ENCODE assay signal across 23 cellular contexts in the genomic region with DNA sequence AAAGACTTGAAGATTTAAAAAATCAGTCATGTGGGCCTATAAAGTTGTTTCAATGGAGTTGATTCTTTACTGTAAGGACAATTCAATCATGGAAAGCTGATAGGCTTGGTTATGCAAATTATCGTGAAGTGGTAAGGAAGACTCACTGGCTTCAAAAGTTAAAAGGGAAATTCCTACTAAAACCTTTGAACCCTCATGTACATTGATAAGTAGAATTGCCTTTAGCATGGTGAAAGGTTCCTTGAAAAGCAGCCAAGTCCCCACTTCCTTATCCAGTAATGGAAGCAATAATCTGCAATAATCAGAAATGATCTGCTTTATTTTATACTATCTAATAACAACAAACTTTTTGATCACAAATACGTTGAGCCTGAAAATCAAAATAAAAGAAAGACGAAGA. TPM values are rescaled to one million over a fixed set of nuclear protein-coding genes. Genes with fewer than 3 reads are reported as not detected.
A peak's percentile ranks its signal among the peaks of the same experiment; 100 is the strongest.
DNase-seq lines count a peak whose midpoint lies in the region; ATAC-seq, FAIRE-seq and TF ChIP-seq lines count a peak whose summit lies in the region.
"Had no signal": no experiment of that assay in that cellular context is flagged by ENCODE, and none has a peak within 500 bp of the region (broad histone marks: within the 10 kb centered on the region; RNA-seq: fewer than 3 reads in every experiment).

No MANE protein-coding gene starts in this region.

- H3K4me1 ChIP-seq in colonic mucosa (peaks cover 8% of the 10 kb centered on the region), small intestine (ENCODE audit: control insufficient read depth in 2 of 2, insufficient read depth in 1 of 2, low read depth in 1 of 2, low read length in 1 of 2) (no peaks in the 10 kb centered on the region)
- H3K4me1 ChIP-seq: BLaER1 treated with 17β-estradiol and CSF1 and Interleukin-3, amounts not matched to agents 10 nM and 100 nM had no signal

- POLR2A ChIA-PET in activated CD8-positive, alpha-beta T cell treated with anti-CD3 and anti-CD28 coated beads, Interleukin-2, amount 10 ng/mL, durations not matched to agents 7 days and 5 days (lab: Charles Lee): no interaction called here

- TF ChIP-seq CTCF in colonic mucosa (IDR thresholded peaks at IDR 0.05): no peak

- CTCF ChIA-PET in activated CD8-positive, alpha-beta T cell treated with anti-CD3 and anti-CD28 coated beads, Interleukin-2, amount 10 ng/mL, durations not matched to agents 7 days and 5 days (lab: Charles Lee): no interaction called here

- H3K9me3 Mint-ChIP-seq in activated CD8-positive, alpha-beta T cell treated with anti-CD3 and anti-CD28 coated beads, Interleukin-2, amount 10 ng/mL, durations not matched to agents 7 days and 5 days (ENCODE audit: insufficient read depth): no peaks in the 10 kb centered on the region
- H3K9me3 Mint-ChIP-seq: CD4-positive, alpha-beta memory T cell; HFFc6 had no signal

- H3K9me3 ChIP-seq in colonic mucosa (no peaks in the 10 kb centered on the region), small intestine (ENCODE audit: control insufficient read depth, low read depth) (no peaks in the 10 kb centered on the region)
- H3K9me3 ChIP-seq: A549, HAP-1 had no signal

- H3K4me3 ChIP-seq in colonic mucosa (no peak overlapping the region), small intestine (ENCODE audit: low read depth in 1 of 2, low read length in 2 of 2) (no peak overlapping the region)
- H3K4me3 ChIP-seq: A549; BLaER1 treated with 17β-estradiol and CSF1 and Interleukin-3, amounts not matched to agents 10 nM and 100 nM; HAP-1 had no signal

- peak; percentile 26 for FAIRE-seq in small intestine (lab: Jason Lieb, UNC)
- FAIRE-seq: A549, RCC 7860 had no signal

- H3K27me3 Mint-ChIP-seq in activated CD8-positive, alpha-beta T cell treated with anti-CD3 and anti-CD28 coated beads, Interleukin-2, amount 10 ng/mL, durations not matched to agents 7 days and 5 days (ENCODE audit: low read depth): peaks cover 2% of the 10 kb centered on the region
- H3K27me3 Mint-ChIP-seq: CD4-positive, alpha-beta memory T cell had no signal

- H3K4me3 Mint-ChIP-seq in activated CD8-positive, alpha-beta T cell treated with anti-CD3 and anti-CD28 coated beads, Interleukin-2, amount 10 ng/mL, durations not matched to agents 7 days and 5 days: no peak overlapping the region
- H3K4me3 Mint-ChIP-seq: CD4-positive, alpha-beta memory T cell; HFFc6 had no signal

- H3K4me1 Mint-ChIP-seq in activated CD8-positive, alpha-beta T cell treated with anti-CD3 and anti-CD28 coated beads, Interleukin-2, amount 10 ng/mL, durations not matched to agents 7 days and 5 days (ENCODE audit: low read depth): no peaks in the 10 kb centered on the region
- H3K4me1 Mint-ChIP-seq: CD4-positive, alpha-beta memory T cell had no signal

- peak overlapping the region; percentile 65 for H3K27ac ChIP-seq in colonic mucosa
- H3K27ac ChIP-seq in small intestine (ENCODE audit: low read depth in 1 of 2, low read length in 1 of 2): peak overlapping the region; percentile 53 to 64
- H3K27ac ChIP-seq: A549; BLaER1 treated with 17β-estradiol and CSF1 and Interleukin-3, amounts not matched to agents 10 nM and 100 nM had no signal

- ATAC-seq in left colon: peak; percentile 71
- ATAC-seq in activated CD8-positive, alpha-beta T cell treated with anti-CD3 and anti-CD28 coated beads, Interleukin-2, amount 10 ng/mL, durations not matched to agents 7 days and 5 days: no peak
- ATAC-seq: A549 had no signal

- no peaks in the 10 kb centered on the region for H3K36me3 ChIP-seq in colonic mucosa
- H3K36me3 ChIP-seq in small intestine (ENCODE audit: control insufficient read depth in 2 of 2, insufficient read depth in 2 of 2, low read length in 2 of 2): no peaks in the 10 kb centered on the region
- H3K36me3 ChIP-seq: BLaER1 treated with 17β-estradiol and CSF1 and Interleukin-3, amounts not matched to agents 10 nM and 100 nM; HAP-1 had no signal

- H3K36me3 Mint-ChIP-seq in activated CD8-positive, alpha-beta T cell treated with anti-CD3 and anti-CD28 coated beads, Interleukin-2, amount 10 ng/mL, durations not matched to agents 7 days and 5 days (ENCODE audit: low read depth): no peaks in the 10 kb centered on the region
- H3K36me3 Mint-ChIP-seq: CD4-positive, alpha-beta memory T cell had no signal

- DNase-seq in HT-29 (ENCODE audit: low spot score) (peak; percentile 23), colonic mucosa (peak; percentile 73), left colon (peak; percentile 54 to 64), small intestine (peak; percentile 96), HPDE6-E6E7 (ENCODE audit: extremely low spot score) (no peak), NCI-H187 treated with DMSO at 0.1 percent for 48 hours (lab: John Stamatoyannopoulos, UW) (no peak)
- DNase-seq in activated CD8-positive, alpha-beta T cell treated with anti-CD3 and anti-CD28 coated beads, Interleukin-2, amount 10 ng/mL, durations not matched to agents 7 days and 5 days: no peak
- DNase-seq: AML-193; CD4-positive, alpha-beta memory T cell; COR-L47; GOT3; HFFc6; NCI-H1048; NCI-H1436; NCI-H187; NCI-H2171 treated with DMSO at 0.1 percent for 48 hours; NCI-H345; NCI-H510A treated with DMSO at 0.1 percent for 48 hours; SIG-M5 had no signal

- intact Hi-C loops in colonic mucosa (cut with DNase I): no loop called here
- intact Hi-C loops in left colon (cut with DNase I, micrococcal nuclease): no loop called here

- peak overlapping the region in 1 of 2 donors; percentile 8 for H3K9ac ChIP-seq in colonic mucosa (ENCODE audit: low read depth in 2 of 2, low read length in 2 of 2)
- H3K9ac ChIP-seq: BLaER1 treated with 17β-estradiol and CSF1 and Interleukin-3, amounts not matched to agents 10 nM and 100 nM had no signal

- no peaks in the 10 kb centered on the region for H3K27me3 ChIP-seq in colonic mucosa
- H3K27me3 ChIP-seq in small intestine (ENCODE audit: control insufficient read depth in 2 of 2, insufficient read depth in 2 of 2, low read length in 2 of 2): no peaks in the 10 kb centered on the region
- H3K27me3 ChIP-seq: BLaER1 treated with 17β-estradiol and CSF1 and Interleukin-3, amounts not matched to agents 10 nM and 100 nM had no signal

- 14 to 63% (median 40%) methylated on average over 3 of the region's 3 CpGs for WGBS in small intestine, 3 donors

- H3K27ac Mint-ChIP-seq in activated CD8-positive, alpha-beta T cell treated with anti-CD3 and anti-CD28 coated beads, Interleukin-2, amount 10 ng/mL, durations not matched to agents 7 days and 5 days: no peak overlapping the region
- H3K27ac Mint-ChIP-seq: HFFc6 had no signal

RNA-seq across cellular contexts. Expression of gene CCL20, which starts 14.4 kb away (rescaled TPM):
- 0.18 and 0.31 TPM in 2 replicates for total RNA-seq in HT-29 (2014; rRNA removed; shearing (Covaris generic))
- total RNA-seq in colonic mucosa (10 to 100 TPM; 11.5 to 43.5 TPM), left colon (10 to 100 TPM; 13.6 to 29.9 TPM)
- 10 to 100 TPM in 1 of 3 donors, 1 to 10 TPM in 2; 9.6 to 15.9 (median 9.7) TPM for polyA plus RNA-seq in small intestine
- not detected for total RNA-seq in activated CD8-positive, alpha-beta T cell treated with anti-CD3 and anti-CD28 coated beads, Interleukin-2, amount 10 ng/mL, durations not matched to agents 7 days and 5 days
- total RNA-seq: HFFc6 had no signal

RNA-seq across cellular contexts. Expression of gene SCYGR8, which starts 53.5 kb away (rescaled TPM):
- total RNA-seq in HT-29 (2014; rRNA removed; shearing (Covaris generic)): not detected in 2 replicates
- total RNA-seq in colonic mucosa (not detected), left colon (not detected)
- polyA plus RNA-seq in small intestine: not detected
- not detected for total RNA-seq in activated CD8-positive, alpha-beta T cell treated with anti-CD3 and anti-CD28 coated beads, Interleukin-2, amount 10 ng/mL, durations not matched to agents 7 days and 5 days
- total RNA-seq: CD4-positive, alpha-beta memory T cell; HFFc6 had no signal
- polyA plus RNA-seq: A549; CD4-positive, alpha-beta memory T cell had no signal

Comparison
In these comparisons a context has a peak if more than half of its experiments do, and no peak if none do; other contexts are left out.
1. DNase-seq: peak in HT-29 (single experiment), colonic mucosa (single experiment), left colon (2 of 2) and small intestine (single experiment); none in HPDE6-E6E7 (single experiment), NCI-H187 treated with DMSO at 0.1 percent for 48 hours (single experiment) and activated CD8-positive, alpha-beta T cell treated with anti-CD3 and anti-CD28 coated beads, Interleukin-2, amount 10 ng/mL, durations not matched to agents 7 days and 5 days (single experiment).